19 cellular contexts compared by ENCODE assay signal in the genomic region with DNA sequence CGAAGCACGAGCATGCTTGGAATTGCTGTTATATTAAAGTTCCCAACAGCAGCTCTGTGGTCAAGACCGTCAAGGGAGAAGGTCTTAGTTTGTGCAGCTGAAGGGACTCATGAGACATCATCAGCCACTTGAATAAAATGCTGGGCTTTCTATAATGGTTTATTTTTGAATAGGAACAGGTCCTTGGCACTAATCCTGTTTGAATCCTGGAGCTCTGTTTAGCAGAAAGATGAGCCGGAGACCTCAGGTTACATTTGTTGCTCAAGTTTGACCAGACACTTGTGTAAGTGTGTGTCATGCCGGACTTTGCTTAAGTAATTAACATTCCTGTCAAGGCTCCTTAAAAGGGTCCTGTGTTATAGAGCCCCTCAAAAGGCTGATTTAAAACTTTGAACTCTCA.
"Had no signal": no experiment of that assay in that cellular context is flagged by ENCODE, and none has a peak within 500 bp of the region (broad histone marks: within the 10 kb centered on the region; RNA-seq: fewer than 3 reads in every experiment).

No MANE protein-coding gene starts in this region.

- H3K9me3 ChIP-seq: suprapubic skin had no signal

- H3K27ac Mint-ChIP-seq: activated CD4-positive, alpha-beta T cell treated with anti-CD3 and anti-CD28 coated beads, Interleukin-2, amount 10 ng/mL, durations not matched to agents 7 days and 5 days; activated naive CD4-positive, alpha-beta T cell treated with anti-CD3 and anti-CD28 coated beads, Interleukin-2, amount 50 U/mL, for 24 hours; nephron progenitor cell; stimulated activated naive CD8-positive, alpha-beta T cell treated with anti-CD3 and anti-CD28 coated beads, Interleukin-15, Interleukin-2, amounts not matched to agents 100 ng/mL and 50 ng/mL, for 24 hours had no signal

- H3K4me1 ChIP-seq: lower lobe of right lung, suprapubic skin, transverse colon had no signal

- H3K36me3 Mint-ChIP-seq: activated naive CD4-positive, alpha-beta T cell treated with anti-CD3 and anti-CD28 coated beads, Interleukin-2, amount 50 U/mL, for 24 hours had no signal

- H3K27ac ChIP-seq: lower lobe of right lung, suprapubic skin, transverse colon had no signal

- H3K4me3 ChIP-seq: coronary artery, lower lobe of right lung, suprapubic skin, transverse colon had no signal

- H3K4me3 Mint-ChIP-seq: activated CD4-positive, alpha-beta T cell treated with anti-CD3 and anti-CD28 coated beads, Interleukin-2, amount 10 ng/mL, durations not matched to agents 7 days and 5 days; activated naive CD4-positive, alpha-beta T cell treated with anti-CD3 and anti-CD28 coated beads, Interleukin-2, amount 50 U/mL, for 24 hours; mesothelial cell of epicardium; nephron progenitor cell; stimulated activated naive CD8-positive, alpha-beta T cell treated with anti-CD3 and anti-CD28 coated beads, Interleukin-15, Interleukin-2, amounts not matched to agents 100 ng/mL and 50 ng/mL, for 24 hours had no signal

- H3K36me3 ChIP-seq: lower lobe of right lung, suprapubic skin, transverse colon had no signal

- DNase-seq: activated CD4-positive, alpha-beta T cell treated with anti-CD3 and anti-CD28 coated beads, Interleukin-2, amount 10 ng/mL, durations not matched to agents 7 days and 5 days; activated CD8-positive, alpha-beta memory T cell treated with anti-CD3 and anti-CD28 coated beads, Interleukin-2, amount 50 U/mL, for 4 hours; activated effector memory CD4-positive, alpha-beta T cell treated with anti-CD3 and anti-CD28 coated beads, Interleukin-2, amount 50 U/mL, for 16 hours; activated T-cell treated with anti-CD3 and anti-CD28 coated beads, Interleukin-2, amount 50 U/mL, for 48 hours; amniotic stem cell; left colon; lower lobe of right lung; nephron progenitor cell; nucleus accumbens; posterior cingulate gyrus; small intestine; stimulated activated CD4-positive, alpha-beta T cell treated with anti-CD3 and anti-CD28 coated beads, Interleukin-15, amount 100 ng/mL, for 24 hours; stimulated activated CD4-positive, alpha-beta T cell treated with anti-CD3 and anti-CD28 coated beads, Interleukin-2, amount 100 ng/mL, for 48 hours; transverse colon had no signal

- H3K9me3 Mint-ChIP-seq: activated naive CD4-positive, alpha-beta T cell treated with anti-CD3 and anti-CD28 coated beads, Interleukin-2, amount 50 U/mL, for 24 hours had no signal

- H3K27me3 Mint-ChIP-seq: activated CD4-positive, alpha-beta T cell treated with anti-CD3 and anti-CD28 coated beads, Interleukin-2, amount 10 ng/mL, durations not matched to agents 7 days and 5 days had no signal

- H3K4me1 Mint-ChIP-seq: activated CD4-positive, alpha-beta T cell treated with anti-CD3 and anti-CD28 coated beads, Interleukin-2, amount 10 ng/mL, durations not matched to agents 7 days and 5 days; activated naive CD4-positive, alpha-beta T cell treated with anti-CD3 and anti-CD28 coated beads, Interleukin-2, amount 50 U/mL, for 24 hours had no signal

- H3K27me3 ChIP-seq: suprapubic skin, transverse colon had no signal
